In the genomic region with DNA sequence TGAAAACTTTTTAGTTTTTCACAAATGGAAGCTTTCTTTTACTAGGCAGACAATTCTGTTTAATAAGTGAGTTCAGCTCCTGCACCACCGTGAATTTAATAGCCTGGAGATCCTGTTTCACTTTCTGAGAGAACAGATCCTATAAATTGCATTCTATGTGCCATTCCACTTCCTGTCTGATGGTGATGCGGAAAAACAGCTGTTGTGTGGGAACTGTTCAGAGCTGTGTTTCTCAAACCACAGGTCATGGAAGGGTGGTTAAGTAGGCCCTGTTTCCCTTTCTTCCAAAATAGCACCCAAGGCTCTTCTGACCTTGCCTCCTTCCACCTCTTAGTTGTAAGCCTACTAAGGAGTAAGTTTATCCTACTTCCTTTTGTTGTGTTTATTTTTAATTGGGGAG, we compare ENCODE assay signal across 1 cellular context.
TF ChIP-seq lines count a peak whose summit lies in the region.

No MANE protein-coding gene starts in this region.

TF ChIP-seq in GM23338, 12 proteins besides CTCF, POLR2A, EP300 and RAD21 (continued from another document):
- TF ChIP-seq, protein P1, sequence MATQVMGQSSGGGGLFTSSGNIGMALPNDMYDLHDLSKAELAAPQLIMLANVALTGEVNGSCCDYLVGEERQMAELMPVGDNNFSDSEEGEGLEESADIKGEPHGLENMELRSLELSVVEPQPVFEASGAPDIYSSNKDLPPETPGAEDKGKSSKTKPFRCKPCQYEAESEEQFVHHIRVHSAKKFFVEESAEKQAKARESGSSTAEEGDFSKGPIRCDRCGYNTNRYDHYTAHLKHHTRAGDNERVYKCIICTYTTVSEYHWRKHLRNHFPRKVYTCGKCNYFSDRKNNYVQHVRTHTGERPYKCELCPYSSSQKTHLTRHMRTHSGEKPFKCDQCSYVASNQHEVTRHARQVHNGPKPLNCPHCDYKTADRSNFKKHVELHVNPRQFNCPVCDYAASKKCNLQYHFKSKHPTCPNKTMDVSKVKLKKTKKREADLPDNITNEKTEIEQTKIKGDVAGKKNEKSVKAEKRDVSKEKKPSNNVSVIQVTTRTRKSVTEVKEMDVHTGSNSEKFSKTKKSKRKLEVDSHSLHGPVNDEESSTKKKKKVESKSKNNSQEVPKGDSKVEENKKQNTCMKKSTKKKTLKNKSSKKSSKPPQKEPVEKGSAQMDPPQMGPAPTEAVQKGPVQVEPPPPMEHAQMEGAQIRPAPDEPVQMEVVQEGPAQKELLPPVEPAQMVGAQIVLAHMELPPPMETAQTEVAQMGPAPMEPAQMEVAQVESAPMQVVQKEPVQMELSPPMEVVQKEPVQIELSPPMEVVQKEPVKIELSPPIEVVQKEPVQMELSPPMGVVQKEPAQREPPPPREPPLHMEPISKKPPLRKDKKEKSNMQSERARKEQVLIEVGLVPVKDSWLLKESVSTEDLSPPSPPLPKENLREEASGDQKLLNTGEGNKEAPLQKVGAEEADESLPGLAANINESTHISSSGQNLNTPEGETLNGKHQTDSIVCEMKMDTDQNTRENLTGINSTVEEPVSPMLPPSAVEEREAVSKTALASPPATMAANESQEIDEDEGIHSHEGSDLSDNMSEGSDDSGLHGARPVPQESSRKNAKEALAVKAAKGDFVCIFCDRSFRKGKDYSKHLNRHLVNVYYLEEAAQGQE (IDR thresholded peaks at IDR 0.05; ENCODE audit: unreplicated experiment) = no peak
- TF ChIP-seq CREB1 (CRISPR knock-in tag; IDR thresholded peaks at IDR 0.05; ENCODE audit: low read depth) = no peak
- TF ChIP-seq NANOG (IDR thresholded peaks at IDR 0.05; ENCODE audit: borderline replicate concordance) = no peak
- no peak for TF ChIP-seq EZH2phosphoT487 (IDR thresholded peaks at IDR 0.05; ENCODE audit: unreplicated experiment)
- no peak for TF ChIP-seq ZNF114 (CRISPR knock-in tag; IDR thresholded peaks at IDR 0.05)
- TF ChIP-seq, protein P2, sequence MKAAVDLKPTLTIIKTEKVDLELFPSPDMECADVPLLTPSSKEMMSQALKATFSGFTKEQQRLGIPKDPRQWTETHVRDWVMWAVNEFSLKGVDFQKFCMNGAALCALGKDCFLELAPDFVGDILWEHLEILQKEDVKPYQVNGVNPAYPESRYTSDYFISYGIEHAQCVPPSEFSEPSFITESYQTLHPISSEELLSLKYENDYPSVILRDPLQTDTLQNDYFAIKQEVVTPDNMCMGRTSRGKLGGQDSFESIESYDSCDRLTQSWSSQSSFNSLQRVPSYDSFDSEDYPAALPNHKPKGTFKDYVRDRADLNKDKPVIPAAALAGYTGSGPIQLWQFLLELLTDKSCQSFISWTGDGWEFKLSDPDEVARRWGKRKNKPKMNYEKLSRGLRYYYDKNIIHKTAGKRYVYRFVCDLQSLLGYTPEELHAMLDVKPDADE (IDR thresholded peaks at IDR 0.05) = no peak
- no peak for TF ChIP-seq JUNB (IDR thresholded peaks at IDR 0.05; ENCODE audit: unreplicated experiment)
TF ChIP-seq in GM23338: peak in this region for 0.
